Comparison of ENCODE assay signal across 27 cellular contexts in the genomic region with DNA sequence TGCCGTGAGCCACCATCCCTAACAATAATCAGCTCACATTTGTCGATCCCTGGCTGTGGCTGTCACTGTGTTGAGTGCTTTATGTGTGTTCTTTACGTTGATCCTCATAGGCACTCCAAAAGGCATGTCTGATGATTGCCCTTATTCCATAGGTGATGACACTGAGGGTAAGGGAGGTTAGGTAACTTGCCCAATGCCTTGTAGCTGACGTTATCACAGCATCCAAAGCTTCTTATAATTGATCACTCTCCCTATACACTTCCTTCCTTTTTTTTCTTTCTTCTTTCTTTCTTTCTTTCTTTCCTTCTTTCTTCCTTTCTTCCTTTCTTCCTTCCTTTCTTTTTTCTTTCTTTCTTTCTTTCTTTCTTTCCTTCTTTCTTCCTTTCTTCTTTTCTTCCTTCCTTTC.
"Had no signal": no experiment of that assay in that cellular context is flagged by ENCODE, and none has a peak within 500 bp of the region (broad histone marks: within the 10 kb centered on the region; RNA-seq: fewer than 3 reads in every experiment).

No MANE protein-coding gene starts in this region.

- ATAC-seq: effector memory CD8-positive, alpha-beta T cell; gastrocnemius medialis; heart left ventricle; left lung; left ventricle myocardium superior; lower lobe of right lung; mucosa of descending colon had no signal

- DNase-seq: colonic mucosa; cortex of kidney; effector CD8-positive, alpha-beta T cell; effector memory CD8-positive, alpha-beta T cell; endodermal cell; erythroblast; esophagus squamous epithelium; foreskin fibroblast; foreskin melanocyte; gastrocnemius medialis; glutamatergic neuron; heart left ventricle; hypothalamus; immature natural killer cell; islet precursor cell; kidney; kidney glomerular epithelial cell; left cardiac atrium; left lung; left ventricle myocardium superior; lower lobe of right lung; mesenchymal stem cell; mucosa of descending colon; naive B cell had no signal

- H3K27me3 ChIP-seq: colonic mucosa, esophagus squamous epithelium, gastrocnemius medialis had no signal

- H3K9me3 ChIP-seq: colonic mucosa, esophagus squamous epithelium, gastrocnemius medialis, heart left ventricle, left lung, lower lobe of right lung, mucosa of descending colon had no signal

- H3K27ac ChIP-seq: colonic mucosa, epithelial cell of prostate, esophagus squamous epithelium, gastrocnemius medialis, heart left ventricle, hepatocyte, left lung, lower lobe of right lung had no signal

- H2AFZ ChIP-seq: hepatocyte had no signal

- H3K79me2 ChIP-seq: hepatocyte had no signal

- FAIRE-seq: endometrium, kidney had no signal

- H3K4me3 ChIP-seq: colonic mucosa, esophagus squamous epithelium, gastrocnemius medialis, heart left ventricle, hepatocyte, left lung, lower lobe of right lung, mucosa of descending colon had no signal

- H3K36me3 ChIP-seq: colonic mucosa, esophagus squamous epithelium, gastrocnemius medialis, heart left ventricle, left lung, lower lobe of right lung had no signal

- H3K4me1 ChIP-seq: colonic mucosa, esophagus squamous epithelium, gastrocnemius medialis, heart left ventricle had no signal

- H3K4me2 ChIP-seq: hepatocyte had no signal
